ENCODE assay signal across 1 cellular context in the genomic region with DNA sequence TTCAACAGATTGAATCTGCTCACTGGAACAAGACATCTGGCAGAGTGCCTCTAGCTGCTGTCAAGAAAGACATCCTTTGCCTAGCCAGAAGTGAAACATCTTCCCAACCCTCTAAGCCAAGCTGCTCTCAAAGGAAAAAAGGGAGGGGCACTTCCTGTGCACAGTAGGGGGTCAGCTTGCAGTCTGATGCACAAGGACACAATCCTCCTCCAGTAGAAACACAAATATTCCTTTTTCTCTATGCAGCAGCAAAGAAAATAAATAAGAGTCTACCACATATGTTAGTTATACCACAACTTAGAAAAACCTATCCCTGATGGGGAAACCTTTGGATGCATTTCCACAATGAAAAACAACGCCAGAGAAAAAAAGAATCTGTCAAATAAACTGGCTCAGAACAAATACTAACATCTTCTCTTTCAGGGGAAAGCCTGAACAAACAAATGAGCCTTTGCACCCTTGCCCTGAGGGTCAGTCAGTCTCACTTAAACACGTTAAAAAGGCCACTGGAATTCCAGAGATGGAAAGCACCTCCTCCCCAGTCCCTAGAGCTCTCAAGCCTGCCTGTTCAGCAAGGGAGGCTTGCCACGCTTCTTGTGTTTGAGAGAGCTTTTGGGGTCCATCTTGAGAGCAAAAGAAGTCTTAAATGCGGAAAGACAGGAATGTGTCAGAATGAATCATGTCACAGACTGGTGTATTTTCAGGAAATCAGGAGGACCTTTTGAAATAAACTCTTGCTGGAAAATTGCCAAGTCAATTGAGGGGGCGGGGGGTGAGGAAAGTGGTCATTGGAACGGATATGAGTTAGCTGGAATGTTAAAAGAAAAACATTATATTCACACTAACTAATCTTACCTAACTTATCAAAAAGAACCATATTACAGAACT.
TF ChIP-seq lines count a peak whose summit lies in the region.

No MANE protein-coding gene starts in this region.

TF ChIP-seq in HepG2, 621 proteins besides CTCF, POLR2A, EP300 and RAD21 (continued from another document and continues in another):
- TF ChIP-seq, protein P1, sequence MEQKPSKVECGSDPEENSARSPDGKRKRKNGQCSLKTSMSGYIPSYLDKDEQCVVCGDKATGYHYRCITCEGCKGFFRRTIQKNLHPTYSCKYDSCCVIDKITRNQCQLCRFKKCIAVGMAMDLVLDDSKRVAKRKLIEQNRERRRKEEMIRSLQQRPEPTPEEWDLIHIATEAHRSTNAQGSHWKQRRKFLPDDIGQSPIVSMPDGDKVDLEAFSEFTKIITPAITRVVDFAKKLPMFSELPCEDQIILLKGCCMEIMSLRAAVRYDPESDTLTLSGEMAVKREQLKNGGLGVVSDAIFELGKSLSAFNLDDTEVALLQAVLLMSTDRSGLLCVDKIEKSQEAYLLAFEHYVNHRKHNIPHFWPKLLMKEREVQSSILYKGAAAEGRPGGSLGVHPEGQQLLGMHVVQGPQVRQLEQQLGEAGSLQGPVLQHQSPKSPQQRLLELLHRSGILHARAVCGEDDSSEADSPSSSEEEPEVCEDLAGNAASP (CRISPR knock-in tag; IDR thresholded peaks at IDR 0.05; ENCODE audit: borderline replicate concordance) = peak; percentile 54; the same call in 1 of the 2 replicates
- TF ChIP-seq LCORL (IDR thresholded peaks at IDR 0.05) = no peak
- no peak for TF ChIP-seq LCORL (CRISPR knock-in tag; IDR thresholded peaks at IDR 0.05)
- TF ChIP-seq ZKSCAN1 (IDR thresholded peaks at IDR 0.05; ENCODE audit: low read length) = peak; percentile 89
- TF ChIP-seq DMAP1 (CRISPR knock-in tag; IDR thresholded peaks at IDR 0.05) = no peak
- no peak for TF ChIP-seq ZNF460 (CRISPR knock-in tag; IDR thresholded peaks at IDR 0.05; ENCODE audit: borderline replicate concordance)
- TF ChIP-seq STAG1 (CRISPR knock-in tag; IDR thresholded peaks at IDR 0.05) = 0 out of 2 replicates have a peak, but pooled peaks have one; percentile 4
- no peak for TF ChIP-seq MTF1 (CRISPR knock-in tag; IDR thresholded peaks at IDR 0.05)
- no peak for TF ChIP-seq NFE2L1 (CRISPR knock-in tag; IDR thresholded peaks at IDR 0.05; ENCODE audit: borderline replicate concordance)
- TF ChIP-seq ISX (CRISPR knock-in tag; conservative IDR thresholded peaks at IDR 0.05) = no peak
- no peak for TF ChIP-seq ZNF563 (CRISPR knock-in tag; IDR thresholded peaks at IDR 0.05)
- no peak for TF ChIP-seq XRCC5 (optimal IDR thresholded peaks at IDR 0.05; ENCODE audit: low read length)
- no peak for TF ChIP-seq JARID2 (CRISPR knock-in tag; IDR thresholded peaks at IDR 0.05; ENCODE audit: insufficient replicate concordance)
- no peak for TF ChIP-seq KLF13 (CRISPR knock-in tag; IDR thresholded peaks at IDR 0.05)
- TF ChIP-seq, protein P2, sequence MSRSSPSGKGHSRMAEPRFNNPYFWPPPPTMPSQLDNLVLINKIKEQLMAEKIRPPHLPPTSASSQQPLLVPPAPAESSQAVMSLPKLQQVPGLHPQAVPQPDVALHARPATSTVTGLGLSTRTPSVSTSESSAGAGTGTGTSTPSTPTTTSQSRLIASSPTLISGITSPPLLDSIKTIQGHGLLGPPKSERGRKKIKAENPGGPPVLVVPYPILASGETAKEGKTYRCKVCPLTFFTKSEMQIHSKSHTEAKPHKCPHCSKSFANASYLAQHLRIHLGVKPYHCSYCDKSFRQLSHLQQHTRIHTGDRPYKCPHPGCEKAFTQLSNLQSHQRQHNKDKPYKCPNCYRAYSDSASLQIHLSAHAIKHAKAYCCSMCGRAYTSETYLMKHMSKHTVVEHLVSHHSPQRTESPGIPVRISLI (CRISPR knock-in tag; IDR thresholded peaks at IDR 0.05; ENCODE audit: borderline replicate concordance) = peak; percentile 63; the same call in 1 of the 2 replicates
- TF ChIP-seq KMT2A (CRISPR knock-in tag; IDR thresholded peaks at IDR 0.05) = 0 out of 2 replicates have a peak, but pooled peaks have one; percentile 26
- peak; percentile 75 for TF ChIP-seq SALL1 (CRISPR knock-in tag; IDR thresholded peaks at IDR 0.05)
- no peak for TF ChIP-seq SNRNP70 (IDR thresholded peaks at IDR 0.05; ENCODE audit: low read depth, low read length)
- no peak for TF ChIP-seq PRDM10 (CRISPR knock-in tag; IDR thresholded peaks at IDR 0.05; ENCODE audit: low read depth)
- no peak for TF ChIP-seq MLX (CRISPR knock-in tag; IDR thresholded peaks at IDR 0.05)
- TF ChIP-seq, protein P3, sequence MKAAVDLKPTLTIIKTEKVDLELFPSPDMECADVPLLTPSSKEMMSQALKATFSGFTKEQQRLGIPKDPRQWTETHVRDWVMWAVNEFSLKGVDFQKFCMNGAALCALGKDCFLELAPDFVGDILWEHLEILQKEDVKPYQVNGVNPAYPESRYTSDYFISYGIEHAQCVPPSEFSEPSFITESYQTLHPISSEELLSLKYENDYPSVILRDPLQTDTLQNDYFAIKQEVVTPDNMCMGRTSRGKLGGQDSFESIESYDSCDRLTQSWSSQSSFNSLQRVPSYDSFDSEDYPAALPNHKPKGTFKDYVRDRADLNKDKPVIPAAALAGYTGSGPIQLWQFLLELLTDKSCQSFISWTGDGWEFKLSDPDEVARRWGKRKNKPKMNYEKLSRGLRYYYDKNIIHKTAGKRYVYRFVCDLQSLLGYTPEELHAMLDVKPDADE (CRISPR knock-in tag; IDR thresholded peaks at IDR 0.05) = no peak
- peak; percentile 43 for TF ChIP-seq POLR2G (IDR thresholded peaks at IDR 0.05; ENCODE audit: low read depth, low read length)
- no peak for TF ChIP-seq ZNF451 (CRISPR knock-in tag; IDR thresholded peaks at IDR 0.05)
- TF ChIP-seq ZNF678 (CRISPR knock-in tag; IDR thresholded peaks at IDR 0.05) = no peak
- TF ChIP-seq MIER2 (CRISPR knock-in tag; IDR thresholded peaks at IDR 0.05) = no peak
- no peak for TF ChIP-seq ZNF564 (CRISPR knock-in tag; IDR thresholded peaks at IDR 0.05)
- TF ChIP-seq NFIC (IDR thresholded peaks at IDR 0.05; ENCODE audit: low read length) = peak; percentile 78
- TF ChIP-seq ZNF337 (CRISPR knock-in tag; IDR thresholded peaks at IDR 0.05; ENCODE audit: borderline replicate concordance, low read depth) = no peak
- no peak; the same call in 1 of the 2 replicates for TF ChIP-seq MIXL1 (CRISPR knock-in tag; IDR thresholded peaks at IDR 0.05)
- TF ChIP-seq CCAR2 (optimal IDR thresholded peaks at IDR 0.05; ENCODE audit: low read depth, low read length) = no peak
- no peak for TF ChIP-seq ZNF530 (CRISPR knock-in tag; IDR thresholded peaks at IDR 0.05; ENCODE audit: low read depth)
- peak; percentile 12 for TF ChIP-seq TBL1XR1 (IDR thresholded peaks at IDR 0.05; ENCODE audit: borderline replicate concordance, low read length, partially characterized antibody)
- TF ChIP-seq MED1 (CRISPR knock-in tag; IDR thresholded peaks at IDR 0.05) = peak; percentile 34; the same call in 1 of the 2 replicates
- TF ChIP-seq RXRB (CRISPR knock-in tag; IDR thresholded peaks at IDR 0.05; ENCODE audit: borderline replicate concordance) = peak; percentile 49
- no peak for TF ChIP-seq FOXC1 (CRISPR knock-in tag; IDR thresholded peaks at IDR 0.05; ENCODE audit: borderline replicate concordance)
- TF ChIP-seq HNRNPH1 (optimal IDR thresholded peaks at IDR 0.05; ENCODE audit: low read depth, low read length) = no peak
- TF ChIP-seq JUN (CRISPR knock-in tag; IDR thresholded peaks at IDR 0.05) = no peak
- no peak for TF ChIP-seq ZNF780A (CRISPR knock-in tag; IDR thresholded peaks at IDR 0.05)
- no peak; the same call in 1 of the 2 replicates for TF ChIP-seq ZNF704 (CRISPR knock-in tag; IDR thresholded peaks at IDR 0.05; ENCODE audit: borderline replicate concordance)
- no peak for TF ChIP-seq SRY (CRISPR knock-in tag; IDR thresholded peaks at IDR 0.05)
- TF ChIP-seq PAXIP1 (CRISPR knock-in tag; conservative IDR thresholded peaks at IDR 0.05) = peak; percentile 87
- TF ChIP-seq ZNF546 (CRISPR knock-in tag; conservative IDR thresholded peaks at IDR 0.05) = no peak
- TF ChIP-seq MYPOP (CRISPR knock-in tag; IDR thresholded peaks at IDR 0.05) = no peak
- TF ChIP-seq, protein P4, sequence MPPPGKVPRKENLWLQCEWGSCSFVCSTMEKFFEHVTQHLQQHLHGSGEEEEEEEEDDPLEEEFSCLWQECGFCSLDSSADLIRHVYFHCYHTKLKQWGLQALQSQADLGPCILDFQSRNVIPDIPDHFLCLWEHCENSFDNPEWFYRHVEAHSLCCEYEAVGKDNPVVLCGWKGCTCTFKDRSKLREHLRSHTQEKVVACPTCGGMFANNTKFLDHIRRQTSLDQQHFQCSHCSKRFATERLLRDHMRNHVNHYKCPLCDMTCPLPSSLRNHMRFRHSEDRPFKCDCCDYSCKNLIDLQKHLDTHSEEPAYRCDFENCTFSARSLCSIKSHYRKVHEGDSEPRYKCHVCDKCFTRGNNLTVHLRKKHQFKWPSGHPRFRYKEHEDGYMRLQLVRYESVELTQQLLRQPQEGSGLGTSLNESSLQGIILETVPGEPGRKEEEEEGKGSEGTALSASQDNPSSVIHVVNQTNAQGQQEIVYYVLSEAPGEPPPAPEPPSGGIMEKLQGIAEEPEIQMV (CRISPR knock-in tag; IDR thresholded peaks at IDR 0.05; ENCODE audit: low read depth) = no peak
- peak; percentile 47; the same call in 1 of the 2 replicates for TF ChIP-seq CREM (IDR thresholded peaks at IDR 0.05)
- TF ChIP-seq CREM (CRISPR knock-in tag; IDR thresholded peaks at IDR 0.05) = no peak
- no peak for TF ChIP-seq CENPT (CRISPR knock-in tag; IDR thresholded peaks at IDR 0.05; ENCODE audit: low read depth)
- TF ChIP-seq HDAC6 (IDR thresholded peaks at IDR 0.05; ENCODE audit: low read depth, low read length) = no peak
- no peak for TF ChIP-seq ZNF12 (CRISPR knock-in tag; IDR thresholded peaks at IDR 0.05)
- TF ChIP-seq MTF2 (CRISPR knock-in tag; IDR thresholded peaks at IDR 0.05; ENCODE audit: borderline replicate concordance) = no peak
- no peak for TF ChIP-seq ZFAT (CRISPR knock-in tag; conservative IDR thresholded peaks at IDR 0.05)
- TF ChIP-seq TCF7L2 (IDR thresholded peaks at IDR 0.05; ENCODE audit: low read depth, low read length) = no peak
- TF ChIP-seq RARG (CRISPR knock-in tag; IDR thresholded peaks at IDR 0.05; ENCODE audit: low read depth) = no peak
